Comparison of ENCODE assay signal across 14 cellular contexts in genomic region chr4:25504932-25505636, GRCh38.
A peak's percentile ranks its signal among the peaks of the same experiment; 100 is the strongest.
DNase-seq lines count a peak whose midpoint lies in the region; ATAC-seq and TF ChIP-seq lines count a peak whose summit lies in the region.
"Had no signal": no experiment of that assay in that cellular context is flagged by ENCODE, and none has a peak within 500 bp of the region (broad histone marks: within the 10 kb centered on the region; RNA-seq: fewer than 3 reads in every experiment).

No MANE protein-coding gene starts in this region.

- DNase-seq in left ventricle myocardium superior: peak; percentile 30
- no peak for DNase-seq in right atrium auricular region (ENCODE audit: low spot score)
- no peak for DNase-seq in WTC11 (ENCODE audit: low spot score)
- DNase-seq in testis: peak; percentile 74
- no peak for DNase-seq in DMS 273 treated with DMSO at 0.1 percent for 48 hours (lab: John Stamatoyannopoulos, UW)
- DNase-seq in activated naive CD4-positive, alpha-beta T cell (lab: John Stamatoyannopoulos, UW): no peak
- no peak for DNase-seq in medulla oblongata (ENCODE audit: extremely low spot score)
- DNase-seq: Caco-2; CD8-positive, alpha-beta memory T cell; DMS53; GF-D8; IMR-90 had no signal

- H3K27ac ChIP-seq in right atrium auricular region: no peak overlapping the region
- H3K27ac ChIP-seq in testis: no peak overlapping the region
- H3K27ac ChIP-seq: 22Rv1, BLaER1 had no signal

- no peaks in the 10 kb centered on the region for H3K36me3 Mint-ChIP-seq in WTC11
- H3K36me3 Mint-ChIP-seq: CD8-positive, alpha-beta memory T cell had no signal

- H3K27me3 ChIP-seq in right atrium auricular region: no peaks in the 10 kb centered on the region
- H3K27me3 ChIP-seq in testis: no peaks in the 10 kb centered on the region
- H3K27me3 ChIP-seq: BLaER1 had no signal

- no peak for TF ChIP-seq POLR2A in testis (IDR thresholded peaks at IDR 0.05)

- H3K4me3 Mint-ChIP-seq in WTC11: no peak overlapping the region
- H3K4me3 Mint-ChIP-seq: CD8-positive, alpha-beta memory T cell had no signal

- no peak for TF ChIP-seq CTCF in right atrium auricular region (IDR thresholded peaks at IDR 0.05)
- no peak for TF ChIP-seq CTCF in WTC11 (IDR thresholded peaks at IDR 0.05)
- TF ChIP-seq CTCF in testis (IDR thresholded peaks at IDR 0.05): no peak

- intact Hi-C loops in left ventricle myocardium superior (cut with micrococcal nuclease): no loop called here
- intact Hi-C loops in testis (cut with DNase I; ENCODE audit: low total_unique reads): no loop called here

- no peaks in the 10 kb centered on the region for H3K36me3 ChIP-seq in right atrium auricular region
- no peaks in the 10 kb centered on the region for H3K36me3 ChIP-seq in testis (ENCODE audit: low read depth, missing control alignments)
- H3K36me3 ChIP-seq: BLaER1 had no signal

- WGBS in testis, 2 donors: 81 to 92% methylated on average over 35 to 74 of the region's 74 CpGs

- H3K27ac Mint-ChIP-seq in WTC11: no peak overlapping the region
- H3K27ac Mint-ChIP-seq: CD8-positive, alpha-beta memory T cell had no signal

- H3K27me3 Mint-ChIP-seq in WTC11 (ENCODE audit: low read depth): no peaks in the 10 kb centered on the region; the same call in 1 of the 2 replicates

- no peaks in the 10 kb centered on the region for H3K9me3 Mint-ChIP-seq in WTC11

- H3K4me3 ChIP-seq in right atrium auricular region: no peak overlapping the region
- H3K4me3 ChIP-seq in testis: peak overlapping the region; percentile 46 to 58
- H3K4me3 ChIP-seq: BLaER1 had no signal

- ATAC-seq in left ventricle myocardium superior (no peak), WTC11 (no peak)

- H3K9me3 ChIP-seq in right atrium auricular region (no peaks in the 10 kb centered on the region), testis (no peaks in the 10 kb centered on the region)
- H3K9me3 ChIP-seq: Caco-2 had no signal

- CTCF ChIA-PET in WTC11 (lab: Charles Lee): interaction anchor here (1.6 kb wide), 1 partner anchor 57 kb away, joined by 6 read pairs; no protein-coding TSS in a partner anchor

- POLR2A ChIA-PET in WTC11 (lab: Charles Lee): no interaction called here

- no peaks in the 10 kb centered on the region for H3K4me1 Mint-ChIP-seq in WTC11
- H3K4me1 Mint-ChIP-seq: CD8-positive, alpha-beta memory T cell had no signal

- H3K4me1 ChIP-seq in right atrium auricular region (no peaks in the 10 kb centered on the region), testis (no peaks in the 10 kb centered on the region)
- H3K4me1 ChIP-seq: BLaER1, Caco-2 had no signal

TF ChIP-seq in WTC11, 78 proteins besides CTCF, POLR2A, EP300 and RAD21:
- TF ChIP-seq ZBTB21 (CRISPR knock-in tag; IDR thresholded peaks at IDR 0.05; ENCODE audit: borderline replicate concordance): 0 out of 2 replicates have a peak, but pooled peaks have one; percentile 12
- no peak for TF ChIP-seq GABPB1 (CRISPR knock-in tag; IDR thresholded peaks at IDR 0.05)

Comparison
In these comparisons a context has a peak if more than half of its experiments do, and no peak if none do; other contexts are left out.
1. DNase-seq: peak in left ventricle myocardium superior (single experiment) and testis (single experiment); none in right atrium auricular region (single experiment), WTC11 (single experiment), DMS 273 treated with DMSO at 0.1 percent for 48 hours (single experiment), activated naive CD4-positive, alpha-beta T cell (0 of 4) and medulla oblongata (single experiment).
2. H3K4me3 ChIP-seq: peak in testis (2 of 2); none in right atrium auricular region (0 of 2).